Comparison of ENCODE assay signal across 1 cellular context in the genomic region with DNA sequence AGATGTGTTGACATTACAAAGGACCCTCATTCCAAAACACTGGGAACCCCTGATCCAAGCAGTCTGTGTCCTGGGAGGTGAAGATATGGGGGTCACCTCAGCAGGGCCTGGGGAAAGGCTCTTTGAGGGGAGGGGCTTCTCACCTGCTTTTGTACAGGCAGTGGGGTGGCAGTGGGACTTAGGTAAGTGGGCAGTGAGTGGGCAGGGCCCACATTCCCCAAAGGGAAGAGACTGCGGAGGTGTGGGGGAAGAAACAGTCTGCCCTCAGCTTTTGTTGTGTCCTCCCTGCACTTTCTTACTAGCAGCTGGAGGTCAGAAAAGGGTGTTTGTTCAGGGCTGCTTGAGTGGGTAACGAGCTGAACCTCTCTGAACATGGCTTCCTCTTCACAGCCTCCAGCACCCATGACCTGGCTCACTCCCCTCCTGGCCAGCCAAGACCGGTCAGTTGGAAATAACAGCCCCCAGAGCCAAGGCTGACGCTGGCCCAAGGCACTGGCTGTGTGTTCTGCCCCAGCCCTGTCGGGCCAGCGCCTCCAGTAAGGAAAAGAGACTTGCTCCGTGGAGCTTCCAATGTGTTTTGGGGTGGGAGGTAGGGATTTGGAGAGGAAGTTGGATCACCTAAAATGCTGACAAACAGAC.
TF ChIP-seq lines count a peak whose summit lies in the region.

No MANE protein-coding gene starts in this region.

TF ChIP-seq in GM23338, 12 proteins besides CTCF, POLR2A, EP300 and RAD21 (continued from another document):
- TF ChIP-seq ETS1 (IDR thresholded peaks at IDR 0.05) (no peak), ZNF462 (CRISPR knock-in tag; IDR thresholded peaks at IDR 0.05) (no peak), NANOG (IDR thresholded peaks at IDR 0.05; ENCODE audit: borderline replicate concordance) (no peak), EZH2phosphoT487 (IDR thresholded peaks at IDR 0.05; ENCODE audit: unreplicated experiment) (no peak), JUNB (IDR thresholded peaks at IDR 0.05; ENCODE audit: unreplicated experiment) (no peak), ZNF114 (CRISPR knock-in tag; IDR thresholded peaks at IDR 0.05) (no peak), STAT1 (IDR thresholded peaks at IDR 0.05; ENCODE audit: unreplicated experiment) (no peak), ZNF331 (CRISPR knock-in tag; IDR thresholded peaks at IDR 0.05; ENCODE audit: low read depth) (no peak), EZH2 (IDR thresholded peaks at IDR 0.05; ENCODE audit: low read depth, unreplicated experiment) (no peak), POLR2AphosphoS5 (IDR thresholded peaks at IDR 0.05; ENCODE audit: low read depth) (no peak)
- TF ChIP-seq, protein P1, sequence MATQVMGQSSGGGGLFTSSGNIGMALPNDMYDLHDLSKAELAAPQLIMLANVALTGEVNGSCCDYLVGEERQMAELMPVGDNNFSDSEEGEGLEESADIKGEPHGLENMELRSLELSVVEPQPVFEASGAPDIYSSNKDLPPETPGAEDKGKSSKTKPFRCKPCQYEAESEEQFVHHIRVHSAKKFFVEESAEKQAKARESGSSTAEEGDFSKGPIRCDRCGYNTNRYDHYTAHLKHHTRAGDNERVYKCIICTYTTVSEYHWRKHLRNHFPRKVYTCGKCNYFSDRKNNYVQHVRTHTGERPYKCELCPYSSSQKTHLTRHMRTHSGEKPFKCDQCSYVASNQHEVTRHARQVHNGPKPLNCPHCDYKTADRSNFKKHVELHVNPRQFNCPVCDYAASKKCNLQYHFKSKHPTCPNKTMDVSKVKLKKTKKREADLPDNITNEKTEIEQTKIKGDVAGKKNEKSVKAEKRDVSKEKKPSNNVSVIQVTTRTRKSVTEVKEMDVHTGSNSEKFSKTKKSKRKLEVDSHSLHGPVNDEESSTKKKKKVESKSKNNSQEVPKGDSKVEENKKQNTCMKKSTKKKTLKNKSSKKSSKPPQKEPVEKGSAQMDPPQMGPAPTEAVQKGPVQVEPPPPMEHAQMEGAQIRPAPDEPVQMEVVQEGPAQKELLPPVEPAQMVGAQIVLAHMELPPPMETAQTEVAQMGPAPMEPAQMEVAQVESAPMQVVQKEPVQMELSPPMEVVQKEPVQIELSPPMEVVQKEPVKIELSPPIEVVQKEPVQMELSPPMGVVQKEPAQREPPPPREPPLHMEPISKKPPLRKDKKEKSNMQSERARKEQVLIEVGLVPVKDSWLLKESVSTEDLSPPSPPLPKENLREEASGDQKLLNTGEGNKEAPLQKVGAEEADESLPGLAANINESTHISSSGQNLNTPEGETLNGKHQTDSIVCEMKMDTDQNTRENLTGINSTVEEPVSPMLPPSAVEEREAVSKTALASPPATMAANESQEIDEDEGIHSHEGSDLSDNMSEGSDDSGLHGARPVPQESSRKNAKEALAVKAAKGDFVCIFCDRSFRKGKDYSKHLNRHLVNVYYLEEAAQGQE (IDR thresholded peaks at IDR 0.05; ENCODE audit: unreplicated experiment), result no peak
TF ChIP-seq in GM23338: peak in this region for 0.
